In genomic region chr6:144644776-144645175, GRCh38 we compare ENCODE assay signal across 1 cellular context.
A peak's percentile ranks its signal among the peaks of the same experiment; 100 is the strongest.
TF ChIP-seq lines count a peak whose summit lies in the region.

No MANE protein-coding gene starts in this region.

TF ChIP-seq in HepG2, 621 proteins besides CTCF, POLR2A, EP300 and RAD21 (continued from another document and continues in another):
- TF ChIP-seq CSRNP1 (CRISPR knock-in tag; IDR thresholded peaks at IDR 0.05), result no peak
- no peak for TF ChIP-seq ZNF543 (CRISPR knock-in tag; IDR thresholded peaks at IDR 0.05)
- no peak for TF ChIP-seq POGK (CRISPR knock-in tag; conservative IDR thresholded peaks at IDR 0.05)
- TF ChIP-seq HNRNPL (IDR thresholded peaks at IDR 0.05; ENCODE audit: low read depth, low read length), result no peak
- peak; percentile 54; the same call in 1 of the 2 replicates for TF ChIP-seq ZNF362 (CRISPR knock-in tag; IDR thresholded peaks at IDR 0.05; ENCODE audit: borderline replicate concordance)
- TF ChIP-seq TCF7L2 (IDR thresholded peaks at IDR 0.05; ENCODE audit: low read depth, low read length), result no peak
- TF ChIP-seq ZBTB10 (CRISPR knock-in tag; IDR thresholded peaks at IDR 0.05; ENCODE audit: borderline replicate concordance), result no peak
- TF ChIP-seq FLYWCH1 (CRISPR knock-in tag; IDR thresholded peaks at IDR 0.05), result no peak
- 0 out of 2 replicates have a peak, but pooled peaks have one; percentile 31 for TF ChIP-seq MED1 (CRISPR knock-in tag; IDR thresholded peaks at IDR 0.05)
- TF ChIP-seq HNRNPK (IDR thresholded peaks at IDR 0.05; ENCODE audit: low read depth, low read length, poor library complexity, severe bottlenecking), result no peak
- no peak for TF ChIP-seq ZNF414 (CRISPR knock-in tag; IDR thresholded peaks at IDR 0.05)
- TF ChIP-seq MEIS2 (CRISPR knock-in tag; IDR thresholded peaks at IDR 0.05), result no peak
- TF ChIP-seq PRDM4 (CRISPR knock-in tag; IDR thresholded peaks at IDR 0.05; ENCODE audit: borderline replicate concordance), result no peak
- no peak for TF ChIP-seq MAFK (conservative IDR thresholded peaks at IDR 0.05 in 1 of 2, IDR thresholded peaks at IDR 0.05 in 1 of 2; ENCODE audit: low read length in 2 of 2)
- TF ChIP-seq ZNF121 (CRISPR knock-in tag; IDR thresholded peaks at IDR 0.05), result no peak
- no peak for TF ChIP-seq RFX5 (IDR thresholded peaks at IDR 0.05; ENCODE audit: low read depth, low read length)
- TF ChIP-seq KIAA2018 (CRISPR knock-in tag; IDR thresholded peaks at IDR 0.05; ENCODE audit: borderline replicate concordance), result no peak
- no peak for TF ChIP-seq BCLAF1 (IDR thresholded peaks at IDR 0.05)
- no peak for TF ChIP-seq ZNF749 (CRISPR knock-in tag; IDR thresholded peaks at IDR 0.05; ENCODE audit: borderline replicate concordance)
- no peak for TF ChIP-seq SAFB2 (CRISPR knock-in tag; IDR thresholded peaks at IDR 0.05; ENCODE audit: borderline replicate concordance, low read depth)
- TF ChIP-seq ZBTB7B (CRISPR knock-in tag; IDR thresholded peaks at IDR 0.05), result peak; percentile 56; the same call in 1 of the 2 replicates
- TF ChIP-seq ZNF512 (CRISPR knock-in tag; IDR thresholded peaks at IDR 0.05), result no peak
